Comparison of ENCODE assay signal across 1 cellular context in genomic region chr11:77994434-77995362, GRCh38.
TF ChIP-seq lines count a peak whose summit lies in the region.

TSS of gene INTS4 (minus strand) at chr11:77994668. CDS start at chr11:77994643, 25 bp downstream.

TF ChIP-seq in GM12878, 131 proteins besides CTCF, POLR2A, EP300 and RAD21 (continued from another document):
- TF ChIP-seq ZBTB33 (IDR thresholded peaks at IDR 0.05), result no peak
- TF ChIP-seq YY1 (IDR thresholded peaks at IDR 0.05; ENCODE audit: low read depth, low read length), result peak; percentile 95
- peak; percentile 96; the same call in 1 of the 2 replicates for TF ChIP-seq RELB (IDR thresholded peaks at IDR 0.05; ENCODE audit: low read depth)
- TF ChIP-seq POLR2AphosphoS2 (IDR thresholded peaks at IDR 0.05; ENCODE audit: low read depth, low read length), result peak; percentile 57; the same call in 1 of the 2 replicates
- TF ChIP-seq BHLHE40 (IDR thresholded peaks at IDR 0.05; ENCODE audit: borderline replicate concordance in 1 of 2, low read depth in 2 of 2, low read length in 1 of 2), result peak; percentile 9 to 77; a peak in 2 of 4 replicates
- peak; percentile 77 for TF ChIP-seq SREBF1 (IDR thresholded peaks at IDR 0.05; ENCODE audit: low read length)
- TF ChIP-seq NR2F1 (conservative IDR thresholded peaks at IDR 0.05), result peak; percentile 99
- peak; percentile 98 for TF ChIP-seq SP1 (IDR thresholded peaks at IDR 0.05; ENCODE audit: low read depth, low read length)
- TF ChIP-seq EZH2 (IDR thresholded peaks at IDR 0.05; ENCODE audit: borderline replicate concordance, control insufficient read depth, low read depth, low read length), result no peak
- 0 out of 2 replicates have a peak, but pooled peaks have one; percentile 13 for TF ChIP-seq PML (IDR thresholded peaks at IDR 0.05; ENCODE audit: low read length)
- 0 out of 2 replicates have a peak, but pooled peaks have one; percentile 25 for TF ChIP-seq NFIC (IDR thresholded peaks at IDR 0.05; ENCODE audit: low read depth, low read length)
- no peak for TF ChIP-seq KLF5 (IDR thresholded peaks at IDR 0.05; ENCODE audit: partially characterized antibody)
- TF ChIP-seq RUNX3 (IDR thresholded peaks at IDR 0.05; ENCODE audit: low read length), result peak; percentile 85
- no peak for TF ChIP-seq ZNF217 (IDR thresholded peaks at IDR 0.05)
- TF ChIP-seq REST (IDR thresholded peaks at IDR 0.05; ENCODE audit: low read depth, low read length), result 0 out of 2 replicates have a peak, but pooled peaks have one; percentile 21
- TF ChIP-seq TCF12 (IDR thresholded peaks at IDR 0.05; ENCODE audit: low read depth, low read length), result peak; percentile 14; the same call in 1 of the 2 replicates
- TF ChIP-seq PRDM15 (CRISPR knock-in tag; IDR thresholded peaks at IDR 0.05), result no peak
- TF ChIP-seq E2F8 (IDR thresholded peaks at IDR 0.05; ENCODE audit: low read depth, partially characterized antibody), result no peak
